In genomic region chrX:103845165-103845653, GRCh38 we compare ENCODE assay signal across 9 cellular contexts. TPM values are rescaled to one million over a fixed set of nuclear protein-coding genes. Genes with fewer than 3 reads are reported as not detected.
A peak's percentile ranks its signal among the peaks of the same experiment; 100 is the strongest.
DNase-seq lines count a peak whose midpoint lies in the region; ATAC-seq, FAIRE-seq and TF ChIP-seq lines count a peak whose summit lies in the region.
"Had no signal": no experiment of that assay in that cellular context is flagged by ENCODE, and none has a peak within 500 bp of the region (broad histone marks: within the 10 kb centered on the region; RNA-seq: fewer than 3 reads in every experiment).

No MANE protein-coding gene starts in this region.

- H3K9ac ChIP-seq in NT2/D1 (ENCODE audit: insufficient read length, low read depth), result no peak overlapping the region

- H3K27me3 ChIP-seq in NT2/D1 (ENCODE audit: insufficient read depth, insufficient read length) (no peaks in the 10 kb centered on the region), osteoblast (ENCODE audit: insufficient read depth, low read length) (peaks cover 15% of the 10 kb centered on the region)

- H3K27me3 Mint-ChIP-seq in activated T-cell treated with anti-CD3 and anti-CD28 coated beads, Interleukin-2, amount 50 U/mL, for 72 hours (ENCODE audit: low read depth), result peaks cover 30% of the 10 kb centered on the region

- no peak overlapping the region for H3K27ac Mint-ChIP-seq in activated T-cell treated with anti-CD3 and anti-CD28 coated beads, Interleukin-2, amount 50 U/mL, for 72 hours
- H3K27ac Mint-ChIP-seq: activated naive CD4-positive, alpha-beta T cell treated with anti-CD3 and anti-CD28 coated beads, Interleukin-2, amount 50 U/mL, for 24 hours had no signal

- H3K4me1 ChIP-seq in NT2/D1 (ENCODE audit: insufficient read depth, insufficient read length) (no peaks in the 10 kb centered on the region), osteoblast (ENCODE audit: insufficient read depth, low read length) (peaks cover 4% of the 10 kb centered on the region)

- peak; percentile 88 for FAIRE-seq in GM19239 (lab: Jason Lieb, UNC)

- ATAC-seq in HG03342 (IDR thresholded peaks at IDR 0.05; ENCODE audit: unreplicated experiment) (peak; percentile 86), GM21526 (IDR thresholded peaks at IDR 0.05; ENCODE audit: low FRiP score, unreplicated experiment) (no peak)
- ATAC-seq in activated T-cell treated with anti-CD3 and anti-CD28 coated beads, Interleukin-2, amount 50 U/mL, for 72 hours (replicated peaks in 1 of 2), result peak; percentile 62

- H3K4me3 ChIP-seq in NT2/D1 (ENCODE audit: insufficient read length, low read depth), result no peak overlapping the region
- no peak overlapping the region for H3K4me3 ChIP-seq in foreskin fibroblast (ENCODE audit: low read depth in 1 of 2, low read length in 2 of 2)
- no peak overlapping the region for H3K4me3 ChIP-seq in osteoblast (ENCODE audit: insufficient read depth, low read length)

- peaks cover 0 to 2% of the 10 kb centered on the region in 2 donors for H3K36me3 Mint-ChIP-seq in activated T-cell treated with anti-CD3 and anti-CD28 coated beads, Interleukin-2, amount 50 U/mL, for 72 hours (ENCODE audit: insufficient read depth in 2 of 2)
- H3K36me3 Mint-ChIP-seq: activated naive CD4-positive, alpha-beta T cell treated with anti-CD3 and anti-CD28 coated beads, Interleukin-2, amount 50 U/mL, for 24 hours had no signal

- H3K27ac ChIP-seq in osteoblast (ENCODE audit: low read depth, low read length), result no peak overlapping the region

- H4K20me1 ChIP-seq in osteoblast (ENCODE audit: insufficient read depth, low read length), result no peaks in the 10 kb centered on the region

- H3K36me3 ChIP-seq in NT2/D1 (ENCODE audit: insufficient read depth, insufficient read length, low read length) (no peaks in the 10 kb centered on the region), osteoblast (ENCODE audit: insufficient read depth, low read length) (no peaks in the 10 kb centered on the region)

- peaks cover 5% of the 10 kb centered on the region for H3K4me1 Mint-ChIP-seq in activated T-cell treated with anti-CD3 and anti-CD28 coated beads, Interleukin-2, amount 50 U/mL, for 72 hours (ENCODE audit: low read depth)
- H3K4me1 Mint-ChIP-seq: activated naive CD4-positive, alpha-beta T cell treated with anti-CD3 and anti-CD28 coated beads, Interleukin-2, amount 50 U/mL, for 24 hours had no signal

- DNase-seq in COR-L47 (lab: John Stamatoyannopoulos, UW) (peak; percentile 12), GM19239 (ENCODE audit: insufficient read length, low spot score) (peak; percentile 13), NT2/D1 (ENCODE audit: low read depth, low spot score) (peak; percentile 50), foreskin fibroblast (peak; percentile 56 to 79), osteoblast (ENCODE audit: insufficient read length, low spot score, missing footprints) (peak; percentile 53)
- DNase-seq in activated T-cell treated with anti-CD3 and anti-CD28 coated beads, Interleukin-2, amount 50 U/mL, for 72 hours, result peak; percentile 37 to 45

- no peak overlapping the region for H2AFZ ChIP-seq in osteoblast (ENCODE audit: low read length)

- H3K9me3 Mint-ChIP-seq in activated T-cell treated with anti-CD3 and anti-CD28 coated beads, Interleukin-2, amount 50 U/mL, for 72 hours, result no peaks in the 10 kb centered on the region
- H3K9me3 Mint-ChIP-seq: activated naive CD4-positive, alpha-beta T cell treated with anti-CD3 and anti-CD28 coated beads, Interleukin-2, amount 50 U/mL, for 24 hours had no signal

- H3K4me3 Mint-ChIP-seq in activated T-cell treated with anti-CD3 and anti-CD28 coated beads, Interleukin-2, amount 50 U/mL, for 72 hours, result no peak overlapping the region
- H3K4me3 Mint-ChIP-seq: activated naive CD4-positive, alpha-beta T cell treated with anti-CD3 and anti-CD28 coated beads, Interleukin-2, amount 50 U/mL, for 24 hours had no signal

- H3K4me2 ChIP-seq in osteoblast (ENCODE audit: insufficient read depth, low read length), result peak overlapping the region; percentile 11

- TF ChIP-seq CTCF in foreskin fibroblast (IDR thresholded peaks at IDR 0.05; ENCODE audit: low read depth, low read length), result peak; percentile 60
- TF ChIP-seq CTCF in osteoblast (IDR thresholded peaks at IDR 0.05; ENCODE audit: extremely low read depth, low read depth, low read length), result peak; percentile 83

- H3K79me2 ChIP-seq in osteoblast (ENCODE audit: insufficient read depth, low read length), result no peaks in the 10 kb centered on the region

- no peaks in the 10 kb centered on the region for H3K9me3 ChIP-seq in NT2/D1 (ENCODE audit: insufficient read depth, low read length)
- no peaks in the 10 kb centered on the region for H3K9me3 ChIP-seq in osteoblast (ENCODE audit: low read depth, low read length)

RNA-seq across cellular contexts. Expression of gene RAB9B, which starts 13.2 kb away (rescaled TPM):
- under 1 TPM; 0.88 to 0.96 TPM for total RNA-seq in activated T-cell treated with anti-CD3 and anti-CD28 coated beads, Interleukin-2, amount 50 U/mL, for 72 hours
- 1.1 and 1.8 TPM in 2 replicates for total RNA-seq in osteoblast

Comparison
In these comparisons a context has a peak if more than half of its experiments do, and no peak if none do; other contexts are left out.
1. DNase-seq: peak in every context shown above with its lines; median percentile 68 in foreskin fibroblast; 53 in osteoblast; 50 in NT2/D1; 41 in activated T-cell treated with anti-CD3 and anti-CD28 coated beads, Interleukin-2, amount 50 U/mL, for 72 hours; 13 in GM19239; 12 in COR-L47.